10 cellular contexts compared by ENCODE assay signal in the genomic region with DNA sequence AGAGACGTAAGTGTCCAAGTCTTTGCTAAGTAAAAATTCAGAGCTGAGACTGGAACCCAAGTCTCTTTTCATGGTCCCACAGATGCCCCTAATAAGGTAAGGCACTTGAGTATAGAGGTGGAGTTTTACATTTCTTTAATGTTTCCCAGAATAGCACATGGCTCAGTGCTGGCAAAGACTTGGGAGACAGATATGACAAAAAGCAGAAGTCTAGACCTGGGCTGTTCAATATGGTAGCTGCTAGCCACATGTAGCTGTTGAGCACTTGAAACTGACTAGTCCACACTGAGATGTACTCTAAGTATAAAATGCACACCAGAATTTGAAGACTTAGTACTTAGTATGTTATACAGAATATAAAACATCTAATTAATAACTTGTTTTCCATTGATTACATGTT. TPM values are rescaled to one million over a fixed set of nuclear protein-coding genes. Genes with fewer than 3 reads are reported as not detected.
"Had no signal": no experiment of that assay in that cellular context is flagged by ENCODE, and none has a peak within 500 bp of the region (broad histone marks: within the 10 kb centered on the region; RNA-seq: fewer than 3 reads in every experiment).

No MANE protein-coding gene starts in this region.

- H2AFZ ChIP-seq: GM23338 had no signal

- H3K27ac Mint-ChIP-seq: GM23338, HFFc6, IgD-negative memory B cell had no signal

- H3K4me1 ChIP-seq: HAP-1 had no signal

- H3K4me2 ChIP-seq: GM23338 had no signal

- FAIRE-seq: H1, HepG2 had no signal

- H3K9me3 Mint-ChIP-seq: GM23338, HFFc6 had no signal

- H3K27me3 Mint-ChIP-seq: IgD-negative memory B cell had no signal

- H3K4me3 Mint-ChIP-seq: GM23338, HFFc6, IgD-negative memory B cell had no signal

- ATAC-seq: GM23338, HCT116, HepG2 had no signal

- H3K36me3 Mint-ChIP-seq: IgD-negative memory B cell had no signal

- H3K27ac ChIP-seq: HL-60 had no signal

- H3K36me3 ChIP-seq: HAP-1 had no signal

- H3K4me1 Mint-ChIP-seq: IgD-negative memory B cell had no signal

- H3K9me3 ChIP-seq: HAP-1 had no signal

- DNase-seq: H7, HFFc6 had no signal

- H3K4me3 ChIP-seq: GM23338, HAP-1 had no signal

RNA-seq across cellular contexts. Expression of a gene that starts 17.6 kb away (rescaled TPM):
- total RNA-seq: HepG2, HT1080 had no signal
- polyA plus RNA-seq: HepG2 had no signal
